Comparison of ENCODE assay signal across 13 cellular contexts in genomic region chr1:218711884-218712674, GRCh38.
DNase-seq lines count a peak whose midpoint lies in the region; ATAC-seq and TF ChIP-seq lines count a peak whose summit lies in the region.
"Had no signal": no experiment of that assay in that cellular context is flagged by ENCODE, and none has a peak within 500 bp of the region (broad histone marks: within the 10 kb centered on the region; RNA-seq: fewer than 3 reads in every experiment).

No MANE protein-coding gene starts in this region.

- H3K27me3 ChIP-seq in esophagus muscularis mucosa = no peaks in the 10 kb centered on the region
- H3K27me3 ChIP-seq: BE2C had no signal

- H3K27ac ChIP-seq in epithelial cell of prostate = peak overlapping the region; percentile 80
- H3K27ac ChIP-seq in esophagus muscularis mucosa (replicated peaks in 1 of 4) = no peak overlapping the region

- TF ChIP-seq CTCF in mucosa of descending colon (IDR thresholded peaks at IDR 0.05) (no peak), esophagus muscularis mucosa (IDR thresholded peaks at IDR 0.05) (no peak)

- TF ChIP-seq EP300 in esophagus muscularis mucosa (IDR thresholded peaks at IDR 0.05) = no peak

- no peaks in the 10 kb centered on the region for H3K9me3 ChIP-seq in mucosa of descending colon
- no peaks in the 10 kb centered on the region for H3K9me3 ChIP-seq in esophagus muscularis mucosa
- H3K9me3 ChIP-seq: BE2C had no signal

- H3K4me3 ChIP-seq in mucosa of descending colon (no peak overlapping the region), esophagus muscularis mucosa (no peak overlapping the region)

- DNase-seq in AG20443 (ENCODE audit: low spot score) (peak; percentile 52), LoVo (ENCODE audit: low spot score) (peak; percentile 15), epithelial cell of prostate (ENCODE audit: low read depth, low spot score) (no peak), mucosa of descending colon (no peak), esophagus muscularis mucosa (ENCODE audit: extremely low spot score) (no peak)
- no peak for DNase-seq in activated CD4-positive, alpha-beta T cell treated with anti-CD3 and anti-CD28 coated beads, Interleukin-2, amount 50 U/mL, for 1 hour
- DNase-seq: activated B cell treated with CpG ODN at 0.5 μM for 24 hours; activated T-cell treated with anti-CD3 and anti-CD28 coated beads, Interleukin-2, amount 50 U/mL, for 72 hours; BE2C; NCI-H345; SHP77 had no signal

- WGBS in esophagus muscularis mucosa = 76% methylated on average over 9 of the region's 9 CpGs

- TF ChIP-seq POLR2A in esophagus muscularis mucosa (IDR thresholded peaks at IDR 0.05; ENCODE audit: low read depth) = no peak

- intact Hi-C loops in mucosa of descending colon (cut with DNase I, micrococcal nuclease) (no loop called here), esophagus muscularis mucosa (cut with DNase I) (no loop called here)

- ATAC-seq in mucosa of descending colon (peak; percentile 31), GM18868 (IDR thresholded peaks at IDR 0.05; ENCODE audit: unreplicated experiment) (no peak), GM19324 (IDR thresholded peaks at IDR 0.05; ENCODE audit: low FRiP score, unreplicated experiment) (no peak)
- ATAC-seq: activated T-cell treated with anti-CD3 and anti-CD28 coated beads, Interleukin-2, amount 50 U/mL, for 72 hours had no signal

- H3K36me3 ChIP-seq in mucosa of descending colon (ENCODE audit: low read depth) (no peaks in the 10 kb centered on the region), esophagus muscularis mucosa (no peaks in the 10 kb centered on the region)
- H3K36me3 ChIP-seq: BE2C had no signal

- H3K4me1 ChIP-seq in mucosa of descending colon (ENCODE audit: low read depth) = no peaks in the 10 kb centered on the region
- no peaks in the 10 kb centered on the region for H3K4me1 ChIP-seq in esophagus muscularis mucosa
- H3K4me1 ChIP-seq: BE2C had no signal

Comparison
In these comparisons a context has a peak if more than half of its experiments do, and no peak if none do; other contexts are left out.
1. DNase-seq: peak in AG20443 (single experiment) and LoVo (single experiment); none in epithelial cell of prostate (single experiment), mucosa of descending colon (0 of 3), activated CD4-positive, alpha-beta T cell treated with anti-CD3 and anti-CD28 coated beads, Interleukin-2, amount 50 U/mL, for 1 hour (single experiment) and esophagus muscularis mucosa (single experiment).